36 cellular contexts compared by ENCODE assay signal in genomic region chr13:29204651-29205050, GRCh38.
"Had no signal": no experiment of that assay in that cellular context is flagged by ENCODE, and none has a peak within 500 bp of the region (broad histone marks: within the 10 kb centered on the region; RNA-seq: fewer than 3 reads in every experiment).

No MANE protein-coding gene starts in this region.

- H3K4me3 ChIP-seq: ascending aorta, cardiac muscle cell had no signal

- DNase-seq: activated B cell treated with CpG ODN at 0.5 μM for 24 hours; activated CD4-positive, alpha-beta memory T cell treated with anti-CD3 and anti-CD28 coated beads for 36 hours; activated CD4-positive, alpha-beta T cell treated with anti-CD3 and anti-CD28 coated beads for 4 hours; activated CD4-positive, alpha-beta T cell treated with anti-CD3 and anti-CD28 coated beads, Interleukin-2, amount 10 ng/mL, durations not matched to agents 24 days and 14 days; activated CD4-positive, alpha-beta T cell treated with anti-CD3 and anti-CD28 coated beads, Interleukin-2, amount 50 U/mL, for 1 hour; activated CD4-positive, alpha-beta T cell treated with anti-CD3 and anti-CD28 coated beads, Interleukin-2, amount 50 U/mL, for 4 hours; activated CD4-positive, CD25-positive, alpha-beta regulatory T cell treated with anti-CD3 and anti-CD28 coated beads, Interleukin-2, amount 50 U/mL, for 72 hours; activated CD8-positive, alpha-beta memory T cell treated with anti-CD3 and anti-CD28 coated beads, Interleukin-2, amount 50 U/mL, for 4 hours; activated CD8-positive, alpha-beta T cell treated with anti-CD3 and anti-CD28 coated beads for 36 hours; activated effector memory CD4-positive, alpha-beta T cell treated with Interleukin-2 at 50 U/mL for 16 hours; activated gamma-delta T cell; activated naive CD4-positive, alpha-beta T cell treated with anti-CD3 and anti-CD28 coated beads, Interleukin-2, amount 10 ng/mL, durations not matched to agents 7 days and 5 days; activated naive CD4-positive, alpha-beta T cell treated with Interleukin-2 at 50 U/mL for 16 hours; activated naive CD8-positive, alpha-beta T cell treated with anti-CD3 and anti-CD28 coated beads, Interleukin-2, amount 10 ng/mL, durations not matched to agents 7 days and 5 days; activated naive CD8-positive, alpha-beta T cell treated with anti-CD3 and anti-CD28 coated beads, Interleukin-2, amount 50 U/mL, for 24 hours; activated T-cell treated with anti-CD3 and anti-CD28 coated beads for 4 hours; activated T-cell treated with anti-CD3 and anti-CD28 coated beads, Interleukin-2, amount 50 U/mL, for 1 hour; activated T-cell treated with anti-CD3 and anti-CD28 coated beads, Interleukin-2, amount 50 U/mL, for 4 hours; activated T-cell treated with anti-CD3 and anti-CD28 coated beads, Interleukin-2, amount 50 U/mL, for 72 hours; amygdala; anterior cingulate cortex; caudate nucleus; cerebellar nuclear complex; T-helper 1 cell; T-helper 2 cell; T-helper 9 cell had no signal

- ATAC-seq: activated CD8-positive, alpha-beta T cell treated with anti-CD3 and anti-CD28 coated beads for 36 hours; activated naive CD8-positive, alpha-beta T cell treated with anti-CD3 and anti-CD28 coated beads, Interleukin-2, amount 50 U/mL, for 24 hours; activated T-cell treated with anti-CD3 and anti-CD28 coated beads, Interleukin-2, amount 50 U/mL, for 4 hours; activated T-cell treated with anti-CD3 and anti-CD28 coated beads, Interleukin-2, amount 50 U/mL, for 72 hours had no signal

- H3K27ac Mint-ChIP-seq: activated B cell treated with CpG ODN at 0.5 μM for 24 hours; activated CD4-positive, alpha-beta memory T cell treated with anti-CD3 and anti-CD28 coated beads for 36 hours; activated CD4-positive, alpha-beta T cell treated with anti-CD3 and anti-CD28 coated beads, Interleukin-2, amount 10 ng/mL, durations not matched to agents 24 days and 14 days; activated CD8-positive, alpha-beta T cell treated with anti-CD3 and anti-CD28 coated beads for 36 hours; activated naive CD4-positive, alpha-beta T cell treated with anti-CD3 and anti-CD28 coated beads, Interleukin-2, amount 10 ng/mL, durations not matched to agents 7 days and 5 days; activated naive CD4-positive, alpha-beta T cell treated with anti-CD3 and anti-CD28 coated beads, Interleukin-2, amount 50 U/mL, for 24 hours; activated naive CD8-positive, alpha-beta T cell; activated naive CD8-positive, alpha-beta T cell treated with anti-CD3 and anti-CD28 coated beads, Interleukin-2, amount 10 ng/mL, durations not matched to agents 7 days and 5 days; activated naive CD8-positive, alpha-beta T cell treated with anti-CD3 and anti-CD28 coated beads, Interleukin-2, amount 50 U/mL, for 24 hours; activated T-cell treated with anti-CD3 and anti-CD28 coated beads, Interleukin-2, amount 50 U/mL, for 72 hours; activated T-helper 2 cell treated with anti-CD3 and anti-CD28 coated beads, Interferon-gamma antibody, Interleukin-2, Interleukin-4, amounts not matched to agents 10 μg/mL and 5 μg/mL and 100 μg/mL, durations not matched to agents 14 hours and 24 hours and 36 hours; brain; T-helper 1 cell treated with Interleukin-12 subunit alpha and Interleukin-12 subunit beta and Interleukin-4 antibody, amounts not matched to agents 30 μg/mL and 1 μg/mL, for 36 hours; T-helper 2 cell treated with Interferon-gamma antibody and Interleukin-4, amounts not matched to agents 5 μg/mL and 100 μg/mL, for 36 hours had no signal

- H3K4me1 Mint-ChIP-seq: activated B cell treated with CpG ODN at 0.5 μM for 24 hours; activated CD4-positive, alpha-beta T cell treated with anti-CD3 and anti-CD28 coated beads, Interleukin-2, amount 10 ng/mL, durations not matched to agents 24 days and 14 days; activated naive CD4-positive, alpha-beta T cell treated with anti-CD3 and anti-CD28 coated beads, Interleukin-2, amount 10 ng/mL, durations not matched to agents 7 days and 5 days; activated naive CD4-positive, alpha-beta T cell treated with anti-CD3 and anti-CD28 coated beads, Interleukin-2, amount 50 U/mL, for 24 hours; activated naive CD8-positive, alpha-beta T cell treated with anti-CD3 and anti-CD28 coated beads, Interleukin-2, amount 10 ng/mL, durations not matched to agents 7 days and 5 days; activated naive CD8-positive, alpha-beta T cell treated with anti-CD3 and anti-CD28 coated beads, Interleukin-2, amount 50 U/mL, for 24 hours; brain; central memory CD8-positive, alpha-beta T cell had no signal

- H3K4me3 Mint-ChIP-seq: activated B cell treated with CpG ODN at 0.5 μM for 24 hours; activated CD4-positive, alpha-beta memory T cell treated with anti-CD3 and anti-CD28 coated beads for 36 hours; activated CD4-positive, alpha-beta T cell treated with anti-CD3 and anti-CD28 coated beads, Interleukin-2, amount 10 ng/mL, durations not matched to agents 24 days and 14 days; activated CD8-positive, alpha-beta T cell treated with anti-CD3 and anti-CD28 coated beads for 36 hours; activated naive CD4-positive, alpha-beta T cell treated with anti-CD3 and anti-CD28 coated beads, Interleukin-2, amount 10 ng/mL, durations not matched to agents 7 days and 5 days; activated naive CD4-positive, alpha-beta T cell treated with anti-CD3 and anti-CD28 coated beads, Interleukin-2, amount 50 U/mL, for 24 hours; activated naive CD8-positive, alpha-beta T cell; activated naive CD8-positive, alpha-beta T cell treated with anti-CD3 and anti-CD28 coated beads, Interleukin-2, amount 10 ng/mL, durations not matched to agents 7 days and 5 days; activated naive CD8-positive, alpha-beta T cell treated with anti-CD3 and anti-CD28 coated beads, Interleukin-2, amount 50 U/mL, for 24 hours; activated T-cell treated with anti-CD3 and anti-CD28 coated beads, Interleukin-2, amount 50 U/mL, for 4 hours; activated T-cell treated with anti-CD3 and anti-CD28 coated beads, Interleukin-2, amount 50 U/mL, for 72 hours; brain; central memory CD8-positive, alpha-beta T cell; T-helper 1 cell treated with Interleukin-12 subunit alpha and Interleukin-12 subunit beta and Interleukin-4 antibody, amounts not matched to agents 30 μg/mL and 1 μg/mL, for 36 hours; T-helper 2 cell treated with Interferon-gamma antibody and Interleukin-4, amounts not matched to agents 5 μg/mL and 100 μg/mL, for 36 hours had no signal

- H3K27me3 ChIP-seq: ascending aorta, cardiac muscle cell had no signal

- H3K36me3 Mint-ChIP-seq: activated CD4-positive, alpha-beta memory T cell treated with anti-CD3 and anti-CD28 coated beads for 36 hours; activated naive CD4-positive, alpha-beta T cell treated with anti-CD3 and anti-CD28 coated beads, Interleukin-2, amount 10 ng/mL, durations not matched to agents 7 days and 5 days; activated naive CD4-positive, alpha-beta T cell treated with anti-CD3 and anti-CD28 coated beads, Interleukin-2, amount 50 U/mL, for 24 hours; activated naive CD8-positive, alpha-beta T cell; activated naive CD8-positive, alpha-beta T cell treated with anti-CD3 and anti-CD28 coated beads, Interleukin-2, amount 10 ng/mL, durations not matched to agents 7 days and 5 days; brain had no signal

- H3K27me3 Mint-ChIP-seq: activated B cell treated with CpG ODN at 0.5 μM for 24 hours; activated CD4-positive, alpha-beta memory T cell treated with anti-CD3 and anti-CD28 coated beads for 36 hours; activated CD4-positive, alpha-beta T cell treated with anti-CD3 and anti-CD28 coated beads, Interleukin-2, amount 10 ng/mL, durations not matched to agents 24 days and 14 days; activated CD8-positive, alpha-beta T cell treated with anti-CD3 and anti-CD28 coated beads for 36 hours; activated naive CD4-positive, alpha-beta T cell treated with anti-CD3 and anti-CD28 coated beads, Interleukin-2, amount 10 ng/mL, durations not matched to agents 7 days and 5 days; activated naive CD8-positive, alpha-beta T cell; activated naive CD8-positive, alpha-beta T cell treated with anti-CD3 and anti-CD28 coated beads, Interleukin-2, amount 10 ng/mL, durations not matched to agents 7 days and 5 days; activated naive CD8-positive, alpha-beta T cell treated with anti-CD3 and anti-CD28 coated beads, Interleukin-2, amount 50 U/mL, for 24 hours; central memory CD8-positive, alpha-beta T cell had no signal

- H3K4me1 ChIP-seq: ascending aorta had no signal

- H3K36me3 ChIP-seq: ascending aorta, cardiac muscle cell had no signal

- H3K27ac ChIP-seq: ascending aorta, cardiac muscle cell, VCaP had no signal
